1 cellular context compared by ENCODE assay signal in genomic region chr13:110421061-110421460, GRCh38.
TF ChIP-seq lines count a peak whose summit lies in the region.

No MANE protein-coding gene starts in this region.

TF ChIP-seq in WTC11, 78 proteins besides CTCF, POLR2A, EP300 and RAD21 (continued from another document):
- TF ChIP-seq MLX (CRISPR knock-in tag; IDR thresholded peaks at IDR 0.05) (no peak), CREM (CRISPR knock-in tag; IDR thresholded peaks at IDR 0.05) (no peak), TP53 (CRISPR knock-in tag; IDR thresholded peaks at IDR 0.05) (no peak)
